Comparison of ENCODE assay signal across 19 cellular contexts in the genomic region with DNA sequence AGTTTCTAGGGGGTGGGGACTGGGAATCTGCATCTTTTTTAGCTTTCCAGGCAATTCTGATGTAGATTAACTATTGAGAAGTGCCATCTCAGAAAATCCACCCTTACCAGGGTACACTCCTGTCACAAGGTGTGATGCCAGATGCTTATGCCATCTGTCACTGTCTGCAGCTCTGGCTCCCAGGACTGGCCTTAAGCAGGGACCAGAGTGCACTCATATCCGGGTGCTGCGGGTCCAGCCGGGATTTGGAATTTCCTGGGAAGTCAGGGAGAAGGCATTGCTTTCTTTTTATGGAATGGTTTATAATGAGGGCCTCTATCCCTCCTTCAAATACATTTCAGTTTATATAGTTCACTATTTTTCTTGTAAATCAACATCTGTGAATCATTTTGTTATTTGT.
DNase-seq lines count a peak whose midpoint lies in the region.
"Had no signal": no experiment of that assay in that cellular context is flagged by ENCODE, and none has a peak within 500 bp of the region (broad histone marks: within the 10 kb centered on the region; RNA-seq: fewer than 3 reads in every experiment).

No MANE protein-coding gene starts in this region.

- no peaks in the 10 kb centered on the region for H3K79me1 ChIP-seq in mesenchymal stem cell (replicated peaks; ENCODE audit: low read length, poor library complexity, severe bottlenecking)

- H4K91ac ChIP-seq in mesenchymal stem cell (ENCODE audit: low read length): no peak overlapping the region

- peak; percentile 73 for DNase-seq in D341Med (ENCODE audit: low spot score)
- peak; percentile 91 for DNase-seq in G401 (ENCODE audit: low spot score)
- peak; percentile 16 for DNase-seq in RPMI7951 (ENCODE audit: low read depth)
- no peak for DNase-seq in mesenchymal stem cell
- no peak for DNase-seq in LoVo (ENCODE audit: low spot score)
- DNase-seq in COLO829 (ENCODE audit: low spot score): no peak
- no peak for DNase-seq in NCI-H1436 treated with DMSO at 0.1 percent for 48 hours (lab: John Stamatoyannopoulos, UW)
- no peak for DNase-seq in T-helper 9 cell
- DNase-seq: CD8-positive, alpha-beta memory T cell; DMS153; Kasumi-1; MV-4-11; NCI-H1417 treated with DMSO at 0.1 percent for 48 hours; NCI-H2081 treated with DMSO at 0.1 percent for 48 hours; NCI-H2227 treated with DMSO at 0.1 percent for 48 hours; NCI-H526 treated with DMSO at 0.1 percent for 48 hours had no signal

- in situ Hi-C loops in G401 (cut with HindIII; ENCODE audit: low sequenced_read_pairs): no loop called here

- H2BK5ac ChIP-seq in mesenchymal stem cell (ENCODE audit: low read depth, low read length, poor library complexity, severe bottlenecking): no peak overlapping the region

- no peaks in the 10 kb centered on the region for H3K9me3 ChIP-seq in mesenchymal stem cell (ENCODE audit: control insufficient read depth, low read length)
- H3K9me3 ChIP-seq: BLaER1, HAP-1 had no signal

- H2AFZ ChIP-seq in mesenchymal stem cell (ENCODE audit: low read depth, low read length): no peak overlapping the region

- H3K4ac ChIP-seq in mesenchymal stem cell (ENCODE audit: low read depth in 1 of 2, low read length in 2 of 2): no peak overlapping the region

- no peak overlapping the region for H3K27ac ChIP-seq in mesenchymal stem cell (ENCODE audit: low read length, poor library complexity, severe bottlenecking)
- H3K27ac ChIP-seq: BLaER1, RWPE1 had no signal

- no peak overlapping the region for H2BK120ac ChIP-seq in mesenchymal stem cell (ENCODE audit: low read depth, low read length)

- H4K8ac ChIP-seq in mesenchymal stem cell (ENCODE audit: low read length): no peak overlapping the region

- no peaks in the 10 kb centered on the region for H3K36me3 ChIP-seq in mesenchymal stem cell (ENCODE audit: control insufficient read depth in 1 of 2, insufficient read depth in 2 of 2, low read depth in 1 of 2, low read length in 2 of 2)
- H3K36me3 ChIP-seq: BLaER1, HAP-1 had no signal

- no peak overlapping the region for H3K18ac ChIP-seq in mesenchymal stem cell (ENCODE audit: low read depth in 1 of 2, low read length in 2 of 2)

- WGBS in mesenchymal stem cell: no CpG with 5 or more reads among the region's 3 CpGs

- no peak overlapping the region for H3K4me2 ChIP-seq in mesenchymal stem cell (ENCODE audit: low read length, poor library complexity, severe bottlenecking)
- H3K4me2 ChIP-seq: BLaER1 had no signal

- H2AK5ac ChIP-seq in mesenchymal stem cell (ENCODE audit: low read length, severe bottlenecking): no peak overlapping the region

- no peak overlapping the region for H3K14ac ChIP-seq in mesenchymal stem cell (ENCODE audit: low read length in 2 of 2)

- H3K9ac ChIP-seq in mesenchymal stem cell (ENCODE audit: low read length): peak overlapping the region; percentile 23
- H3K9ac ChIP-seq: BLaER1 had no signal

- H3K4me3 ChIP-seq in mesenchymal stem cell (ENCODE audit: insufficient read depth in 1 of 2, low read depth in 1 of 2, low read length in 2 of 2): no peak overlapping the region
- H3K4me3 ChIP-seq: BLaER1, HAP-1 had no signal

- no peak overlapping the region for H2BK15ac ChIP-seq in mesenchymal stem cell (ENCODE audit: low read depth, poor library complexity, severe bottlenecking)

- H3K27me3 ChIP-seq in mesenchymal stem cell (ENCODE audit: control insufficient read depth in 1 of 2, insufficient read depth in 1 of 2, low read length in 2 of 2): peaks cover 13 to 21% of the 10 kb centered on the region in 2 experiments
- H3K27me3 ChIP-seq: BLaER1 had no signal

- no peaks in the 10 kb centered on the region for H3K4me1 ChIP-seq in mesenchymal stem cell (ENCODE audit: control insufficient read depth, insufficient read depth, low read depth, low read length)
- H3K4me1 ChIP-seq: BLaER1 had no signal

- H3K23ac ChIP-seq in mesenchymal stem cell (ENCODE audit: low read length in 2 of 2): no peak overlapping the region

- no peak overlapping the region for H2BK12ac ChIP-seq in mesenchymal stem cell (ENCODE audit: low read length in 2 of 2)

Comparison
In these comparisons a context has a peak if more than half of its experiments do, and no peak if none do; other contexts are left out.
1. DNase-seq: peak in D341Med (single experiment), G401 (single experiment) and RPMI7951 (single experiment); none in mesenchymal stem cell (single experiment), LoVo (single experiment), COLO829 (single experiment), NCI-H1436 treated with DMSO at 0.1 percent for 48 hours (single experiment) and T-helper 9 cell (single experiment).